Comparison of ENCODE assay signal across 10 cellular contexts in genomic region chr12:31353730-31354708, GRCh38. TPM values are rescaled to one million over a fixed set of nuclear protein-coding genes. Genes with fewer than 3 reads are reported as not detected.
DNase-seq lines count a peak whose midpoint lies in the region; ATAC-seq and TF ChIP-seq lines count a peak whose summit lies in the region.
"Had no signal": no experiment of that assay in that cellular context is flagged by ENCODE, and none has a peak within 500 bp of the region (broad histone marks: within the 10 kb centered on the region; RNA-seq: fewer than 3 reads in every experiment).

No MANE protein-coding gene starts in this region.

- H3K27ac ChIP-seq in hepatocyte: peak overlapping the region; percentile 58

- peaks cover 5% of the 10 kb centered on the region for H3K4me1 ChIP-seq in hepatocyte (ENCODE audit: insufficient read depth)

- H2AFZ ChIP-seq in hepatocyte: peak overlapping the region; percentile 14

- no peaks in the 10 kb centered on the region for H3K9me2 ChIP-seq in hepatocyte (replicated peaks; ENCODE audit: insufficient read depth)

- H3K4me2 ChIP-seq in hepatocyte: peak overlapping the region; percentile 45

- no peaks in the 10 kb centered on the region for H3K79me2 ChIP-seq in hepatocyte

- DNase-seq in Right ventricle myocardium inferior (ENCODE audit: missing footprints) (no peak), cardiac septum (ENCODE audit: low spot score) (no peak), NCI-H82 (lab: John Stamatoyannopoulos, UW) (peak; percentile 92), hepatocyte (ENCODE audit: low spot score) (peak; percentile 22), type B pancreatic cell (ENCODE audit: extremely low spot score, unreplicated experiment) (no peak), germinal center (ENCODE audit: low spot score) (no peak)
- DNase-seq: activated CD4-positive, alpha-beta T cell treated with anti-CD3 and anti-CD28 coated beads, Interleukin-2, amount 50 U/mL, for 1 hour had no signal

- no peaks in the 10 kb centered on the region for H3K27me3 ChIP-seq in hepatocyte

- no peaks in the 10 kb centered on the region for H3K9me3 ChIP-seq in hepatocyte (ENCODE audit: low read depth)

- no peak overlapping the region for H3K4me3 ChIP-seq in hepatocyte

- WGBS in hepatocyte (ENCODE audit: low lambda C conversion rate, missing lambda C conversion rate): 43% methylated on average over 12 of the region's 12 CpGs

- peak overlapping the region; percentile 38 for H3K27ac Mint-ChIP-seq in type B pancreatic cell
- H3K27ac Mint-ChIP-seq: stimulated activated naive CD8-positive, alpha-beta T cell treated with anti-CD3 and anti-CD28 coated beads, Interleukin-15, Interleukin-2, amounts not matched to agents 100 ng/mL and 50 ng/mL, for 24 hours had no signal

- H3K27me3 Mint-ChIP-seq in type B pancreatic cell: peaks cover 6% of the 10 kb centered on the region

- peak; percentile 44 for ATAC-seq in Right ventricle myocardium inferior
- no peak for ATAC-seq in HG03457 (IDR thresholded peaks at IDR 0.05; ENCODE audit: unreplicated experiment)
- ATAC-seq in HG03571 (IDR thresholded peaks at IDR 0.05; ENCODE audit: unreplicated experiment): no peak

- H3K9me3 Mint-ChIP-seq in type B pancreatic cell: peaks cover 12% of the 10 kb centered on the region
- H3K9me3 Mint-ChIP-seq: stimulated activated naive CD8-positive, alpha-beta T cell treated with anti-CD3 and anti-CD28 coated beads, Interleukin-15, Interleukin-2, amounts not matched to agents 100 ng/mL and 50 ng/mL, for 24 hours had no signal

- H3K36me3 Mint-ChIP-seq in type B pancreatic cell: peaks cover 12% of the 10 kb centered on the region

- TF ChIP-seq CTCF in hepatocyte (IDR thresholded peaks at IDR 0.05; ENCODE audit: poor library complexity) (no peak), type B pancreatic cell (conservative IDR thresholded peaks at IDR 0.05) (no peak)

- no peaks in the 10 kb centered on the region for H4K20me1 ChIP-seq in hepatocyte (ENCODE audit: insufficient read depth, poor library complexity, severe bottlenecking)

- H3K4me1 Mint-ChIP-seq in type B pancreatic cell (ENCODE audit: unreplicated experiment): peaks cover 13% of the 10 kb centered on the region

- intact Hi-C loops in Right ventricle myocardium inferior (cut with DNase I) (no loop called here), cardiac septum (cut with DNase I) (no loop called here)

- no peaks in the 10 kb centered on the region for H3K36me3 ChIP-seq in hepatocyte (replicated peaks; ENCODE audit: insufficient read depth, low read depth)

- peak overlapping the region; percentile 3 for H3K4me3 Mint-ChIP-seq in type B pancreatic cell
- H3K4me3 Mint-ChIP-seq: stimulated activated naive CD8-positive, alpha-beta T cell treated with anti-CD3 and anti-CD28 coated beads, Interleukin-15, Interleukin-2, amounts not matched to agents 100 ng/mL and 50 ng/mL, for 24 hours had no signal

RNA-seq across cellular contexts. Expression of gene SINHCAF, which starts 28.1 kb away (rescaled TPM):
- total RNA-seq in Right ventricle myocardium inferior (9.1 TPM), cardiac septum (10.3 TPM), hepatocyte (109 and 122 TPM in 2 replicates), type B pancreatic cell (ENCODE audit: low replicate concordance) (154 and 285 TPM in 2 replicates)
- 64.1 and 66.2 TPM in 2 replicates for polyA plus RNA-seq in hepatocyte

Comparison
In these comparisons a context has a peak if more than half of its experiments do, and no peak if none do; other contexts are left out.
1. DNase-seq: peak in NCI-H82 (single experiment) and hepatocyte (single experiment); none in Right ventricle myocardium inferior (single experiment), cardiac septum (single experiment), type B pancreatic cell (single experiment) and germinal center (single experiment).